8 cellular contexts compared by ENCODE assay signal in the genomic region with DNA sequence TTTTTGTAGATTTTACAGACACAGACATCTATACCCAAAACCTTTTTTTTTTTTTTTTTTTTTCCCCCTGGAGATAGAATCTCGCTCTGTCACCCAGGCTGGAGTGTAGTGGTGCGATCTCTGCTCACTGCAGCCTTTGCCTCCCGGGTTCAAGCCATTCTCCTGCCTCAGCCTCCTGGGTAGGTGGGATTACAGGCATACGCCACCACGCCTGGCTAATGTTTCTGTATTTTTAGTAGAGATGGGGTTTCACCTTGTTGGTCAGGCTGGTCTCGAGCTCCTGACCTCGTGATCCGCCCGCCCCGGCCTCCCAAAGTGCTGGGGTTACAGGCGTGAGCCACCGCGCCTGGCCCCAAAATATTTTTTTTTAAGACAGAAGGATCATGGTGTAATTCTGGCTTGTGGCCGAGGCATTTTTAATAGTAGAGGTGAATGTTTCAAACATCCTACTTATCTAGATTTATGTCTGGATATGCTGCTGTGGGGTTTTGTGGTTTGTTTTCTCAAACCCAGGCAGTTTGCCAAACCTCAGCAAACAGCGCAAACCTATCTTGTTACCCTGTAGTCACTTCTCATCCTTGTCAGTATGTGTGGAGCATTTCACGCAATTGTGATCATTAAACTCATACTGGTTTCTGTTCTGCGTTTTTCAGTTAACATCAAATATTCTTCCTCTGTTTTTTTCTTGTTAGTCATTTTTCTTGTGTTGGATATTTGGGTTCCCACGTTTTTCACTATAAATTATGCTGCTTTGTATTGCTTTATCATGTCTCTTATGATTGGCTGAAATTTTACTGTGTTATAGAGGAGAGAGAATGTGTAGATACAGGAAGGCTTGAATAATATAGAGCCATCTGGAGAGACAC. TPM values are rescaled to one million over a fixed set of nuclear protein-coding genes. Genes with fewer than 3 reads are reported as not detected.
A peak's percentile ranks its signal among the peaks of the same experiment; 100 is the strongest.
DNase-seq lines count a peak whose midpoint lies in the region; ATAC-seq and TF ChIP-seq lines count a peak whose summit lies in the region.

No MANE protein-coding gene starts in this region.

- H3K4me1 Mint-ChIP-seq in activated T-helper 2 cell treated with anti-CD3 and anti-CD28 coated beads, Interferon-gamma antibody, Interleukin-2, Interleukin-4, amounts not matched to agents 10 μg/mL and 5 μg/mL and 100 μg/mL, durations not matched to agents 14 hours and 24 hours and 36 hours (ENCODE audit: low read depth), result peaks cover 35% of the 10 kb centered on the region
- H3K4me1 Mint-ChIP-seq in stimulated activated naive B cell treated with anti-CD40 and anti-IgM and Interleukin-4, amounts not matched to agents 10 μg/mL and 1 μg/mL and 100 μg/mL, for 72 hours, result peaks cover 16 to 38% of the 10 kb centered on the region in 2 donors

- H3K27me3 Mint-ChIP-seq in activated T-helper 2 cell treated with anti-CD3 and anti-CD28 coated beads, Interferon-gamma antibody, Interleukin-2, Interleukin-4, amounts not matched to agents 10 μg/mL and 5 μg/mL and 100 μg/mL, durations not matched to agents 14 hours and 24 hours and 36 hours (ENCODE audit: low read depth), result no peaks in the 10 kb centered on the region
- no peaks in the 10 kb centered on the region for H3K27me3 Mint-ChIP-seq in stimulated activated naive B cell treated with anti-CD40 and anti-IgM and Interleukin-4, amounts not matched to agents 10 μg/mL and 1 μg/mL and 100 μg/mL, for 72 hours

- H3K36me3 Mint-ChIP-seq in activated T-helper 2 cell treated with anti-CD3 and anti-CD28 coated beads, Interferon-gamma antibody, Interleukin-2, Interleukin-4, amounts not matched to agents 10 μg/mL and 5 μg/mL and 100 μg/mL, durations not matched to agents 14 hours and 24 hours and 36 hours (ENCODE audit: low read depth), result peaks cover 76% of the 10 kb centered on the region
- H3K36me3 Mint-ChIP-seq in stimulated activated naive B cell treated with anti-CD40 and anti-IgM and Interleukin-4, amounts not matched to agents 10 μg/mL and 1 μg/mL and 100 μg/mL, for 72 hours, result peaks cover 44 to 50% of the 10 kb centered on the region in 2 donors

- peak; percentile 29 for DNase-seq in GM10266 (ENCODE audit: extremely low spot score)
- peak; percentile 72 for DNase-seq in HK-2 (ENCODE audit: unreplicated experiment)
- DNase-seq in Peyer's patch, result peak in 2 of 3 donors; percentile 33 to 68
- peak; percentile 57 for DNase-seq in activated T-helper 2 cell treated with anti-CD3 and anti-CD28 coated beads, Interferon-gamma antibody, Interleukin-2, Interleukin-4, amounts not matched to agents 10 μg/mL and 5 μg/mL and 100 μg/mL, durations not matched to agents 14 hours and 24 hours and 36 hours (ENCODE audit: low spot score)
- DNase-seq in inferior parietal cortex (ENCODE audit: extremely low spot score), result peak; percentile 51
- peak; percentile 43 for DNase-seq in stimulated activated naive B cell treated with anti-CD40 and anti-IgM and Interleukin-4, amounts not matched to agents 10 μg/mL and 1 μg/mL and 100 μg/mL, for 72 hours
- no peak for DNase-seq in cerebellar cortex (ENCODE audit: low spot score)

- no peaks in the 10 kb centered on the region for H3K9me3 ChIP-seq in Peyer's patch

- peaks cover 0 to 72% (median 0%) of the 10 kb centered on the region in 3 donors for H3K36me3 ChIP-seq in Peyer's patch

- no peaks in the 10 kb centered on the region for H3K9me3 Mint-ChIP-seq in activated T-helper 2 cell treated with anti-CD3 and anti-CD28 coated beads, Interferon-gamma antibody, Interleukin-2, Interleukin-4, amounts not matched to agents 10 μg/mL and 5 μg/mL and 100 μg/mL, durations not matched to agents 14 hours and 24 hours and 36 hours
- H3K9me3 Mint-ChIP-seq in stimulated activated naive B cell treated with anti-CD40 and anti-IgM and Interleukin-4, amounts not matched to agents 10 μg/mL and 1 μg/mL and 100 μg/mL, for 72 hours, result no peaks in the 10 kb centered on the region

- no peak for TF ChIP-seq POLR2A in Peyer's patch (IDR thresholded peaks at IDR 0.05)

- intact Hi-C loops in activated T-helper 2 cell treated with anti-CD3 and anti-CD28 coated beads, Interferon-gamma antibody, Interleukin-2, Interleukin-4, amounts not matched to agents 10 μg/mL and 5 μg/mL and 100 μg/mL, durations not matched to agents 14 hours and 24 hours and 36 hours (cut with micrococcal nuclease), result loop anchor here (2.0 kb wide), 1 partner anchor 47 kb away; no protein-coding TSS in a partner anchor

- H3K4me3 ChIP-seq in Peyer's patch, result no peak overlapping the region

- H3K27ac Mint-ChIP-seq in activated T-helper 2 cell treated with anti-CD3 and anti-CD28 coated beads, Interferon-gamma antibody, Interleukin-2, Interleukin-4, amounts not matched to agents 10 μg/mL and 5 μg/mL and 100 μg/mL, durations not matched to agents 14 hours and 24 hours and 36 hours, result peak overlapping the region; percentile 61
- H3K27ac Mint-ChIP-seq in stimulated activated naive B cell treated with anti-CD40 and anti-IgM and Interleukin-4, amounts not matched to agents 10 μg/mL and 1 μg/mL and 100 μg/mL, for 72 hours, result peak overlapping the region; percentile 80

- H3K4me1 ChIP-seq in Peyer's patch, result peaks cover 0 to 4% (median 0%) of the 10 kb centered on the region in 4 donors

- peak; percentile 93 to 95 for ATAC-seq in stimulated activated naive B cell treated with anti-CD40 and anti-IgM and Interleukin-4, amounts not matched to agents 10 μg/mL and 1 μg/mL and 100 μg/mL, for 72 hours (replicated peaks)
- ATAC-seq in GM18517 (IDR thresholded peaks at IDR 0.05; ENCODE audit: unreplicated experiment), result no peak

- peak overlapping the region in 1 of 4 donors; percentile 25 for H3K27ac ChIP-seq in Peyer's patch

- H3K4me3 Mint-ChIP-seq in activated T-helper 2 cell treated with anti-CD3 and anti-CD28 coated beads, Interferon-gamma antibody, Interleukin-2, Interleukin-4, amounts not matched to agents 10 μg/mL and 5 μg/mL and 100 μg/mL, durations not matched to agents 14 hours and 24 hours and 36 hours (ENCODE audit: low read depth), result peak overlapping the region; percentile 37
- peak overlapping the region; percentile 66 to 75 for H3K4me3 Mint-ChIP-seq in stimulated activated naive B cell treated with anti-CD40 and anti-IgM and Interleukin-4, amounts not matched to agents 10 μg/mL and 1 μg/mL and 100 μg/mL, for 72 hours

- no peaks in the 10 kb centered on the region for H3K27me3 ChIP-seq in Peyer's patch

- TF ChIP-seq CTCF in GM10266 (IDR thresholded peaks at IDR 0.05; ENCODE audit: control insufficient read depth, insufficient read depth, low read depth, missing control alignments) (no peak), Peyer's patch (IDR thresholded peaks at IDR 0.05) (no peak)

RNA-seq across cellular contexts. Expression of gene GARRE1, which starts 36.2 kb away (rescaled TPM):
- total RNA-seq in Peyer's patch, result 10 to 100 TPM; 11.9 to 31.2 (median 19.5) TPM
- total RNA-seq in activated T-helper 2 cell treated with anti-CD3 and anti-CD28 coated beads, Interferon-gamma antibody, Interleukin-2, Interleukin-4, amounts not matched to agents 10 μg/mL and 5 μg/mL and 100 μg/mL, durations not matched to agents 14 hours and 24 hours and 36 hours, result 9.6 and 10.0 TPM in 2 replicates

RNA-seq across cellular contexts. Expression of gene LSM14A, which starts 45.9 kb away (rescaled TPM):
- 100 to 1,000 TPM in 3 of 4 donors, 10 to 100 TPM in 1; 88.2 to 152 (median 127) TPM for total RNA-seq in Peyer's patch
- 95.8 and 101 TPM in 2 replicates for total RNA-seq in activated T-helper 2 cell treated with anti-CD3 and anti-CD28 coated beads, Interferon-gamma antibody, Interleukin-2, Interleukin-4, amounts not matched to agents 10 μg/mL and 5 μg/mL and 100 μg/mL, durations not matched to agents 14 hours and 24 hours and 36 hours
